In genomic region chr10:88226027-88226690, GRCh38 we compare ENCODE assay signal across 26 cellular contexts.
"Had no signal": no experiment of that assay in that cellular context is flagged by ENCODE, and none has a peak within 500 bp of the region (broad histone marks: within the 10 kb centered on the region; RNA-seq: fewer than 3 reads in every experiment).

No MANE protein-coding gene starts in this region.

- H3K27me3 ChIP-seq: ascending aorta, breast epithelium, esophagus squamous epithelium, neural progenitor cell, upper lobe of right lung had no signal

- H3K36me3 ChIP-seq: ascending aorta, breast epithelium, esophagus squamous epithelium, neural progenitor cell, thoracic aorta, upper lobe of right lung had no signal

- H3K9me3 ChIP-seq: ascending aorta, breast epithelium, esophagus squamous epithelium, SK-N-SH, thoracic aorta, upper lobe of right lung had no signal

- FAIRE-seq: islet of Langerhans had no signal

- H3K27ac Mint-ChIP-seq: activated CD8-positive, alpha-beta T cell treated with anti-CD3 and anti-CD28 coated beads for 36 hours; activated naive CD4-positive, alpha-beta T cell treated with anti-CD3 and anti-CD28 coated beads, Interleukin-2, amount 10 ng/mL, durations not matched to agents 7 days and 5 days; activated T-cell treated with anti-CD3 and anti-CD28 coated beads, Interleukin-2, amount 50 U/mL, for 24 hours; activated T-helper 2 cell treated with anti-CD3 and anti-CD28 coated beads, Interferon-gamma antibody, Interleukin-2, Interleukin-4, amounts not matched to agents 10 μg/mL and 5 μg/mL and 100 μg/mL, durations not matched to agents 14 hours and 24 hours and 36 hours; neural progenitor cell; progenitor cell of endocrine pancreas; stimulated activated effector memory CD8-positive, alpha-beta T cell treated with anti-CD3 and anti-CD28 coated beads, Interleukin-12 subunit alpha, Interleukin-12 subunit beta, amount 100 ng/mL, for 72 hours; T-cell had no signal

- H3K27ac ChIP-seq: ascending aorta, neural progenitor cell, upper lobe of right lung had no signal

- DNase-seq: activated CD4-positive, alpha-beta T cell treated with anti-CD3 and anti-CD28 coated beads for 48 hours; activated CD4-positive, CD25-positive, alpha-beta regulatory T cell; activated CD8-positive, alpha-beta T cell treated with anti-CD3 and anti-CD28 coated beads for 36 hours; activated naive CD4-positive, alpha-beta T cell treated with anti-CD3 and anti-CD28 coated beads, Interleukin-2, amount 10 ng/mL, durations not matched to agents 7 days and 5 days; activated T-cell treated with anti-CD3 and anti-CD28 coated beads, Interleukin-2, amount 50 U/mL, for 24 hours; cerebellar nuclear complex; effector CD8-positive, alpha-beta T cell; esophagus squamous epithelium; hippocampal formation; left colon; mammary epithelial cell; naive B cell; SK-N-SH; stimulated activated CD4-positive, alpha-beta T cell treated with anti-CD3 and anti-CD28 coated beads, Interleukin-4, amount 100 ng/mL, for 24 hours; T-cell; T-helper 9 cell; upper lobe of right lung had no signal

- H3K4me1 ChIP-seq: breast epithelium, upper lobe of right lung had no signal

- H3K4me3 Mint-ChIP-seq: activated CD8-positive, alpha-beta T cell treated with anti-CD3 and anti-CD28 coated beads for 36 hours; activated naive CD4-positive, alpha-beta T cell treated with anti-CD3 and anti-CD28 coated beads, Interleukin-2, amount 10 ng/mL, durations not matched to agents 7 days and 5 days; activated T-cell treated with anti-CD3 and anti-CD28 coated beads, Interleukin-2, amount 50 U/mL, for 24 hours; naive B cell; neural progenitor cell; stimulated activated effector memory CD8-positive, alpha-beta T cell treated with anti-CD3 and anti-CD28 coated beads, Interleukin-12 subunit alpha, Interleukin-12 subunit beta, amount 100 ng/mL, for 72 hours; T-cell had no signal

- H3K9ac ChIP-seq: neural progenitor cell, SK-N-SH had no signal

- ATAC-seq: activated CD8-positive, alpha-beta T cell treated with anti-CD3 and anti-CD28 coated beads for 36 hours; left colon; stimulated activated effector memory CD8-positive, alpha-beta T cell treated with anti-CD3 and anti-CD28 coated beads, Interleukin-12 subunit alpha, Interleukin-12 subunit beta, amount 100 ng/mL, for 72 hours; T-cell; upper lobe of right lung had no signal

- H3K27me3 Mint-ChIP-seq: activated CD8-positive, alpha-beta T cell treated with anti-CD3 and anti-CD28 coated beads for 36 hours; activated T-cell treated with anti-CD3 and anti-CD28 coated beads, Interleukin-2, amount 50 U/mL, for 24 hours; naive B cell; T-cell had no signal

- H3K36me3 Mint-ChIP-seq: neural progenitor cell; stimulated activated effector memory CD8-positive, alpha-beta T cell treated with anti-CD3 and anti-CD28 coated beads, Interleukin-12 subunit alpha, Interleukin-12 subunit beta, amount 100 ng/mL, for 72 hours had no signal

- H3K4me3 ChIP-seq: ascending aorta, breast epithelium, esophagus squamous epithelium, neural progenitor cell, smooth muscle cell, thoracic aorta, upper lobe of right lung had no signal

- H3K4me1 Mint-ChIP-seq: activated naive CD4-positive, alpha-beta T cell treated with anti-CD3 and anti-CD28 coated beads, Interleukin-2, amount 10 ng/mL, durations not matched to agents 7 days and 5 days; T-cell had no signal

- H3K9me3 Mint-ChIP-seq: activated CD8-positive, alpha-beta T cell treated with anti-CD3 and anti-CD28 coated beads for 36 hours; activated T-cell treated with anti-CD3 and anti-CD28 coated beads, Interleukin-2, amount 50 U/mL, for 24 hours; stimulated activated effector memory CD8-positive, alpha-beta T cell treated with anti-CD3 and anti-CD28 coated beads, Interleukin-12 subunit alpha, Interleukin-12 subunit beta, amount 100 ng/mL, for 72 hours had no signal
